Comparison of ENCODE assay signal across 12 cellular contexts in the genomic region with DNA sequence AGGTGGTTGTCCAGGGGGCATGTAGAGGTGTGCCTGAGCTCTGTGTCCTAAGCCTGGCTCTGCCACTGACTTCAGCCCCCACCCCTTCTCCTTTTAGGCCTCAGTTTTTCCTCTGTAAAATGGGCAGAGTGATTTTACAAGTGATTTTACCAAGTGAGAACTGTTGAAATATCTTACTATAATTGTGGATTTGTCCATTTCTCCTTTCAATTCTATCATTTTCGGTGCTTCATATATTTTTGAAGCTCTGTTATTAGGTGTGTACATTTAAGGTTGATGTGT. TPM values are rescaled to one million over a fixed set of nuclear protein-coding genes. Genes with fewer than 3 reads are reported as not detected.
A peak's percentile ranks its signal among the peaks of the same experiment; 100 is the strongest.
DNase-seq lines count a peak whose midpoint lies in the region; ATAC-seq, FAIRE-seq and TF ChIP-seq lines count a peak whose summit lies in the region.
"Had no signal": no experiment of that assay in that cellular context is flagged by ENCODE, and none has a peak within 500 bp of the region (broad histone marks: within the 10 kb centered on the region; RNA-seq: fewer than 3 reads in every experiment).

No MANE protein-coding gene starts in this region.

- peak overlapping the region; percentile 60 to 98 for H3K9ac ChIP-seq in mucosa of rectum (ENCODE audit: low read depth in 1 of 2, low read length in 2 of 2)

- H3K27me3 Mint-ChIP-seq in GM23338 (ENCODE audit: insufficient read depth, low read depth, poor library complexity), result peaks cover 85% of the 10 kb centered on the region
- peaks cover 59% of the 10 kb centered on the region for H3K27me3 Mint-ChIP-seq in activated T-helper 17 cell treated with anti-CD3 and anti-CD28 coated beads, Interleukin-2, amount 50 U/mL, for 72 hours

- TF ChIP-seq CTCF in A673 (conservative IDR thresholded peaks at IDR 0.05; ENCODE audit: low read depth, low read length) (no peak), GM23338 (conservative IDR thresholded peaks at IDR 0.05; ENCODE audit: low read depth in 2 of 2) (no peak)

- H3K27ac ChIP-seq in A673 (ENCODE audit: low read depth, low read length, poor library complexity, severe bottlenecking) (no peak overlapping the region), GM23338 (ENCODE audit: low read depth) (no peak overlapping the region), mucosa of rectum (ENCODE audit: low read depth in 2 of 2, low read length in 2 of 2) (peak overlapping the region; percentile 94)
- H3K27ac ChIP-seq: C4-2B had no signal

- POLR2A ChIA-PET in A673 (lab: Charles Lee; ENCODE audit: low non-redundant PET), result no interaction called here

- H3K9me2 ChIP-seq in GM23338 (ENCODE audit: insufficient read depth), result no peaks in the 10 kb centered on the region

- CTCF ChIA-PET in A673 (lab: Charles Lee), result interaction anchor here (0.9 kb wide), 1 partner anchor 12 kb away, joined by 4 read pairs; no protein-coding TSS in a partner anchor

- peaks cover 6% of the 10 kb centered on the region for H3K4me1 ChIP-seq in A673 (ENCODE audit: insufficient read depth, low read length, poor library complexity, severe bottlenecking)
- H3K4me1 ChIP-seq in GM23338 (ENCODE audit: insufficient read depth), result peaks cover 18% of the 10 kb centered on the region
- H3K4me1 ChIP-seq in mucosa of rectum (ENCODE audit: control insufficient read depth in 2 of 2, insufficient read depth in 2 of 2, low read length in 2 of 2), result peaks cover 11 to 16% of the 10 kb centered on the region in 2 donors

- H3K9me3 ChIP-seq in A673 (ENCODE audit: low read depth, low read length, poor library complexity, severe bottlenecking), result no peaks in the 10 kb centered on the region
- H3K9me3 ChIP-seq in mucosa of rectum (ENCODE audit: control insufficient read depth in 2 of 2, low read length in 2 of 2), result no peaks in the 10 kb centered on the region

- H3K4me3 ChIP-seq in A673 (ENCODE audit: low read depth, low read length, poor library complexity, severe bottlenecking), result peak overlapping the region; percentile 46
- peak overlapping the region; percentile 54 for H3K4me3 ChIP-seq in GM23338
- peak overlapping the region; percentile 74 to 89 for H3K4me3 ChIP-seq in mucosa of rectum (ENCODE audit: low read length in 2 of 2)

- BruUV-seq in A673 (replicated peaks; lab: Mats Ljungman, UMichigan), result no TSS peak

- peaks cover 39% of the 10 kb centered on the region for H3F3A ChIP-seq in GM23338 (replicated peaks; ENCODE audit: low read depth)

- H3K4me1 Mint-ChIP-seq in GM23338, result peaks cover 11% of the 10 kb centered on the region; the same call in 2 of the 3 replicates
- H3K4me1 Mint-ChIP-seq in activated T-helper 17 cell treated with anti-CD3 and anti-CD28 coated beads, Interleukin-2, amount 50 U/mL, for 72 hours, result peaks cover 6% of the 10 kb centered on the region

- H3K4me2 ChIP-seq in GM23338, result peak overlapping the region; percentile 87

- no peak overlapping the region for H2AFZ ChIP-seq in GM23338

- no peak for FAIRE-seq in GM19239 (lab: Jason Lieb, UNC)

- no peaks in the 10 kb centered on the region; the same call in 2 of the 3 replicates for H3K9me3 Mint-ChIP-seq in GM23338
- no peaks in the 10 kb centered on the region for H3K9me3 Mint-ChIP-seq in activated T-helper 17 cell treated with anti-CD3 and anti-CD28 coated beads, Interleukin-2, amount 50 U/mL, for 72 hours

- H3K36me3 ChIP-seq in A673 (ENCODE audit: insufficient read depth, low read length, poor library complexity, severe bottlenecking), result no peaks in the 10 kb centered on the region
- no peaks in the 10 kb centered on the region; the same call in 1 of the 2 replicates for H3K36me3 ChIP-seq in GM23338 (ENCODE audit: insufficient read depth)
- H3K36me3 ChIP-seq in mucosa of rectum (ENCODE audit: control insufficient read depth in 2 of 2, insufficient read depth in 2 of 2, low read length in 2 of 2), result no peaks in the 10 kb centered on the region

- no peaks in the 10 kb centered on the region for H3K79me2 ChIP-seq in GM23338 (replicated peaks; ENCODE audit: insufficient read depth)

- no peak for ATAC-seq in GM23338
- no peak for ATAC-seq in activated T-helper 17 cell treated with anti-CD3 and anti-CD28 coated beads, Interleukin-2, amount 50 U/mL, for 72 hours (replicated peaks)

- H3K36me3 Mint-ChIP-seq in GM23338 (ENCODE audit: low read depth), result no peaks in the 10 kb centered on the region; the same call in 2 of the 3 replicates
- no peaks in the 10 kb centered on the region for H3K36me3 Mint-ChIP-seq in activated T-helper 17 cell treated with anti-CD3 and anti-CD28 coated beads, Interleukin-2, amount 50 U/mL, for 72 hours (ENCODE audit: low read depth)

- H3K27ac Mint-ChIP-seq in GM23338, result no peak overlapping the region
- H3K27ac Mint-ChIP-seq in activated T-helper 17 cell treated with anti-CD3 and anti-CD28 coated beads, Interleukin-2, amount 50 U/mL, for 72 hours, result no peak overlapping the region

- peak overlapping the region; percentile 53; the same call in 2 of the 3 replicates for H3K4me3 Mint-ChIP-seq in GM23338
- H3K4me3 Mint-ChIP-seq in activated T-helper 17 cell treated with anti-CD3 and anti-CD28 coated beads, Interleukin-2, amount 50 U/mL, for 72 hours, result peak overlapping the region; percentile 72

- no peak for DNase-seq in A673 (ENCODE audit: low spot score)
- DNase-seq in GM23338 (ENCODE audit: low spot score), result no peak
- DNase-seq in GM19239 (ENCODE audit: insufficient read length, low spot score), result no peak
- DNase-seq in DMS153 (lab: John Stamatoyannopoulos, UW), result no peak
- no peak for DNase-seq in mesenteric fat pad (ENCODE audit: low spot score)
- DNase-seq in SHP77 treated with DMSO at 0.1 percent for 48 hours (lab: John Stamatoyannopoulos, UW), result no peak
- DNase-seq: central memory CD4-positive, alpha-beta T cell; KBM-7 had no signal

- H3K27me3 ChIP-seq in A673 (replicated peaks; ENCODE audit: insufficient read depth, low read depth, low read length, poor library complexity) (peaks cover 4% of the 10 kb centered on the region), GM23338 (ENCODE audit: insufficient read depth) (peaks cover 99% of the 10 kb centered on the region), mucosa of rectum (ENCODE audit: control insufficient read depth in 2 of 2, insufficient read depth in 2 of 2, low read length in 2 of 2) (peaks cover 0 to 4% of the 10 kb centered on the region in 2 donors)

- peaks cover 17% of the 10 kb centered on the region; the same call in 1 of the 2 replicates for H4K20me1 ChIP-seq in GM23338 (replicated peaks; ENCODE audit: insufficient read depth)

- intact Hi-C loops in A673 (cut with micrococcal nuclease; ENCODE audit: unreplicated experiment), result no loop called here

TF ChIP-seq in GM23338, 12 proteins besides CTCF, POLR2A, EP300 and RAD21 (continues in another document):
- TF ChIP-seq POLR2AphosphoS5 (IDR thresholded peaks at IDR 0.05; ENCODE audit: low read depth) (no peak), JUNB (IDR thresholded peaks at IDR 0.05; ENCODE audit: unreplicated experiment) (no peak), ZNF331 (CRISPR knock-in tag; IDR thresholded peaks at IDR 0.05; ENCODE audit: low read depth) (no peak), EZH2 (IDR thresholded peaks at IDR 0.05; ENCODE audit: low read depth, unreplicated experiment) (no peak), EZH2phosphoT487 (IDR thresholded peaks at IDR 0.05; ENCODE audit: unreplicated experiment) (no peak)

RNA-seq across cellular contexts. Expression of gene HOXB9, which starts 21.7 kb away (rescaled TPM):
- total RNA-seq in A673 (2021) (8.2 and 14.6 TPM in 2 replicates), mesenteric fat pad (0.58 TPM)
- total RNA-seq in GM23338 (2014; rRNA removed; shearing (Covaris generic)), result not detected in 2 replicates
- polyA plus RNA-seq in GM23338 (2016; fragmentation: Nextera tagmentation; extraction: Ambion mirVana), result not detected in 2 replicates
- total RNA-seq in activated T-helper 17 cell treated with anti-CD3 and anti-CD28 coated beads, Interleukin-2, amount 50 U/mL, for 72 hours, result under 1 TPM; 0.40 to 0.58 TPM
- total RNA-seq: skeletal muscle tissue had no signal

RNA-seq across cellular contexts. Expression of gene HOXB8, which starts 32.8 kb away (rescaled TPM):
- total RNA-seq in A673 (2021) (13.1 and 16.3 TPM in 2 replicates), mesenteric fat pad (2.3 TPM)
- not detected in 2 replicates for total RNA-seq in GM23338 (2014; rRNA removed; shearing (Covaris generic))
- not detected in 2 replicates for polyA plus RNA-seq in GM23338 (2016; fragmentation: Nextera tagmentation; extraction: Ambion mirVana)
- not detected for total RNA-seq in activated T-helper 17 cell treated with anti-CD3 and anti-CD28 coated beads, Interleukin-2, amount 50 U/mL, for 72 hours
- total RNA-seq: skeletal muscle tissue had no signal

RNA-seq across cellular contexts. Expression of gene HOXB7, which starts 37.1 kb away (rescaled TPM):
- total RNA-seq in A673 (2021), result 32.2 and 37.9 TPM in 2 replicates
- not detected in 2 replicates for total RNA-seq in GM23338 (2014; rRNA removed; shearing (Covaris generic))
- polyA plus RNA-seq in GM23338 (2016; fragmentation: Nextera tagmentation; extraction: Ambion mirVana), result not detected in 2 replicates
- total RNA-seq in activated T-helper 17 cell treated with anti-CD3 and anti-CD28 coated beads, Interleukin-2, amount 50 U/mL, for 72 hours, result under 1 TPM in 1 of 2 donors, not detected in 1; 0.95 TPM
- total RNA-seq in mesenteric fat pad, result 12.8 TPM

RNA-seq across cellular contexts. Expression of gene HOXB6, which starts 43.1 kb away (rescaled TPM):
- total RNA-seq in A673 (2021), result 19.8 and 27.6 TPM in 2 replicates
- not detected in 2 replicates for total RNA-seq in GM23338 (2014; rRNA removed; shearing (Covaris generic))
- polyA plus RNA-seq in GM23338 (2016; fragmentation: Nextera tagmentation; extraction: Ambion mirVana), result not detected in 2 replicates
- total RNA-seq in activated T-helper 17 cell treated with anti-CD3 and anti-CD28 coated beads, Interleukin-2, amount 50 U/mL, for 72 hours, result under 1 TPM; 0.37 to 0.39 TPM
- total RNA-seq in mesenteric fat pad, result 8.9 TPM
- total RNA-seq: skeletal muscle tissue had no signal

RNA-seq across cellular contexts. Expression of gene HOXB5, which starts 54.3 kb away (rescaled TPM):
- total RNA-seq in A673 (2021) (5.9 and 6.4 TPM in 2 replicates), mesenteric fat pad (2.0 TPM)
- not detected in 2 replicates for total RNA-seq in GM23338 (2014; rRNA removed; shearing (Covaris generic))
- not detected in 2 replicates for polyA plus RNA-seq in GM23338 (2016; fragmentation: Nextera tagmentation; extraction: Ambion mirVana)
- total RNA-seq in activated T-helper 17 cell treated with anti-CD3 and anti-CD28 coated beads, Interleukin-2, amount 50 U/mL, for 72 hours, result not detected
- total RNA-seq: skeletal muscle tissue had no signal

Comparison
In these comparisons a context has a peak if more than half of its experiments do, and no peak if none do; other contexts are left out.
1. H3K27ac ChIP-seq: peak in mucosa of rectum (2 of 2); none in A673 (single experiment) and GM23338 (single experiment).
2. Peak in every context shown above with its lines, with median percentiles within 50 percentile points of each other: H3K4me3 ChIP-seq.